ENCODE assay signal across 9 cellular contexts in the genomic region with DNA sequence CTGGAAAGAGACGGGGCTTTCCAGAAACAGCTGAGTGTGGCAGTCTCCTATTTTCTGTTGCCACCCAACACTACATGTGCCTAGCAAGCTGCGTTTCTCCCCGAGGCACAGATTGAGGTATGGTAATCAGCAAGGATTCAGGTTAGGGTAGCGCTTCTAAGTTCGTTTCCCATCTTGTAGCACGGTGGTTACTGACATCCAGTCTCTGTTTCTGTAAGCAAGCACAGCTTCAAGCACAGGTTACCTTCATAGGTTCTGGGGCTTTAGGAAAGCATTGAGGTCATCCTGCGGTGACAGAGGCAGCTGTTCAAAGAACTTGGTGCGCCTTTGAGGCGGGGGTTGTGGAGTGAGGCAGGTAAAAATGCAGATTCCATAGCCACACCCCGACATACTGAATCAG. TPM values are rescaled to one million over a fixed set of nuclear protein-coding genes. Genes with fewer than 3 reads are reported as not detected.
DNase-seq lines count a peak whose midpoint lies in the region; ATAC-seq and TF ChIP-seq lines count a peak whose summit lies in the region.
"Not testable (repeated sequence)": the region's sequence is repeated elsewhere in the genome, so short reads cannot be mapped to it uniquely, and the experiment has no call there.
"Had no signal": no experiment of that assay in that cellular context is flagged by ENCODE, and none has a peak within 500 bp of the region (broad histone marks: within the 10 kb centered on the region; RNA-seq: fewer than 3 reads in every experiment).

No MANE protein-coding gene starts in this region.

- intact Hi-C loops in PC-9 (cut with micrococcal nuclease; ENCODE audit: unreplicated experiment): loop anchor here (1.0 kb wide), 2 partner anchors 35 to 529 kb away; partner anchors contain the start of gene FAM111A
- intact Hi-C loops in activated T-helper 1 cell treated with anti-CD3 and anti-CD28 coated beads, Interleukin-12 subunit alpha, Interleukin-12 subunit beta, Interleukin-2, Interleukin-4 antibody, amounts not matched to agents 30 ng/mL and 10 ng/mL and 1 ng/mL, durations not matched to agents 14 hours and 24 hours and 36 hours (cut with micrococcal nuclease): loop anchor here (1.0 to 10.0 kb wide), 7 partner anchors 29 to 561 kb away; partner anchors contain the start of genes FAM111A and PATL1

- TF ChIP-seq POLR2A in upper lobe of left lung (IDR thresholded peaks at IDR 0.05): not testable (repeated sequence)

- H3K27me3 ChIP-seq in H7 (ENCODE audit: control insufficient read depth, insufficient read depth, low read length): peaks cover 16% of the 10 kb centered on the region
- not testable (repeated sequence) for H3K27me3 ChIP-seq in PC-9 (ENCODE audit: insufficient read depth, low read depth); upper lobe of left lung

- not testable (repeated sequence) for TF ChIP-seq EP300 in upper lobe of left lung (IDR thresholded peaks at IDR 0.05)

- H3K79me2 ChIP-seq in PC-9 (ENCODE audit: low read depth): not testable (repeated sequence)

- not testable (repeated sequence) for H3K36me3 ChIP-seq in H7 (replicated peaks; ENCODE audit: control insufficient read depth, insufficient read depth, low read length); PC-9 (ENCODE audit: low read depth); upper lobe of left lung

- 28 to 31% methylated on average over 10 of the region's 10 CpGs for WGBS in upper lobe of left lung, 2 donors

- H3K4me3 Mint-ChIP-seq in activated T-helper 1 cell treated with anti-CD3 and anti-CD28 coated beads, Interleukin-12 subunit alpha, Interleukin-12 subunit beta, Interleukin-2, Interleukin-4 antibody, amounts not matched to agents 30 ng/mL and 10 ng/mL and 1 ng/mL, durations not matched to agents 14 hours and 24 hours and 36 hours: peak overlapping the region; percentile 93
- H3K4me3 Mint-ChIP-seq in naive B cell: peak overlapping the region; percentile 87 to 99 (median 95)

- H3K4me3 ChIP-seq in H7 (ENCODE audit: insufficient read depth, low read depth, low read length) (peak overlapping the region; percentile 45), PC-9 (peak overlapping the region; percentile 60), epithelial cell of proximal tubule (ENCODE audit: low read depth, low read length) (peak overlapping the region; percentile 63), upper lobe of left lung (peak overlapping the region in 3 of 4 donors; percentile 46 to 62 (median 60))

- peak overlapping the region; percentile 71; the same call in 1 of the 2 replicates for H2AFZ ChIP-seq in PC-9

- not testable (repeated sequence) for H3K27me3 Mint-ChIP-seq in activated T-helper 1 cell treated with anti-CD3 and anti-CD28 coated beads, Interleukin-12 subunit alpha, Interleukin-12 subunit beta, Interleukin-2, Interleukin-4 antibody, amounts not matched to agents 30 ng/mL and 10 ng/mL and 1 ng/mL, durations not matched to agents 14 hours and 24 hours and 36 hours (ENCODE audit: insufficient read depth); naive B cell

- not testable (repeated sequence) for H3K4me1 ChIP-seq in PC-9 (replicated peaks; ENCODE audit: insufficient read depth)
- H3K4me1 ChIP-seq in upper lobe of left lung: peaks cover 5 to 16% (median 13%) of the 10 kb centered on the region in 4 donors

- H3K4me2 ChIP-seq in PC-9: peak overlapping the region; percentile 83

- peak overlapping the region; percentile 82 for H3K27ac Mint-ChIP-seq in activated T-helper 1 cell treated with anti-CD3 and anti-CD28 coated beads, Interleukin-12 subunit alpha, Interleukin-12 subunit beta, Interleukin-2, Interleukin-4 antibody, amounts not matched to agents 30 ng/mL and 10 ng/mL and 1 ng/mL, durations not matched to agents 14 hours and 24 hours and 36 hours
- peak overlapping the region in 5 of 6 donors; percentile 51 to 95 (median 88) for H3K27ac Mint-ChIP-seq in naive B cell

- not testable (repeated sequence) for H3F3A ChIP-seq in PC-9 (ENCODE audit: insufficient read depth, low read depth)

- H4K20me1 ChIP-seq in PC-9 (ENCODE audit: insufficient read depth): not testable (repeated sequence)

- not testable (repeated sequence) for DNase-seq in H7; epithelial cell of proximal tubule (ENCODE audit: low read depth); upper lobe of left lung
- peak in 1 of 2 experiments; percentile 4 for DNase-seq in PC-9
- DNase-seq in activated T-helper 1 cell treated with anti-CD3 and anti-CD28 coated beads, Interleukin-12 subunit alpha, Interleukin-12 subunit beta, Interleukin-2, Interleukin-4 antibody, amounts not matched to agents 30 ng/mL and 10 ng/mL and 1 ng/mL, durations not matched to agents 14 hours and 24 hours and 36 hours (ENCODE audit: low spot score): peak; percentile 17
- DNase-seq in naive B cell: peak; percentile 26

- peaks cover 77% of the 10 kb centered on the region for H3K4me1 Mint-ChIP-seq in activated T-helper 1 cell treated with anti-CD3 and anti-CD28 coated beads, Interleukin-12 subunit alpha, Interleukin-12 subunit beta, Interleukin-2, Interleukin-4 antibody, amounts not matched to agents 30 ng/mL and 10 ng/mL and 1 ng/mL, durations not matched to agents 14 hours and 24 hours and 36 hours (ENCODE audit: low read depth)
- H3K4me1 Mint-ChIP-seq in naive B cell: peaks cover 63 to 75% (median 67%) of the 10 kb centered on the region in 3 donors

- BruUV-seq in PC-9 (replicated peaks; lab: Mats Ljungman, UMichigan): not testable (repeated sequence)

- not testable (repeated sequence) for H3K9me3 ChIP-seq in PC-9 (ENCODE audit: insufficient read depth, low read depth); upper lobe of left lung

- H3K9me2 ChIP-seq in PC-9 (ENCODE audit: insufficient read depth): not testable (repeated sequence)

- not testable (repeated sequence) for H3K27ac ChIP-seq in PC-9, upper lobe of left lung

- CTCF ChIA-PET in PC-9 (lab: Charles Lee): interaction anchor here (0.6 to 1.1 kb wide), 3 partner anchors 37 to 1798 kb away, joined by 3 to 4 read pairs (median 4); no protein-coding TSS in a partner anchor

- TF ChIP-seq CTCF in PC-9 (conservative IDR thresholded peaks at IDR 0.05); epithelial cell of proximal tubule (conservative IDR thresholded peaks at IDR 0.05; ENCODE audit: low read depth, low read length); upper lobe of left lung (IDR thresholded peaks at IDR 0.05): not testable (repeated sequence)

- peaks cover 16% of the 10 kb centered on the region for H3K36me3 Mint-ChIP-seq in activated T-helper 1 cell treated with anti-CD3 and anti-CD28 coated beads, Interleukin-12 subunit alpha, Interleukin-12 subunit beta, Interleukin-2, Interleukin-4 antibody, amounts not matched to agents 30 ng/mL and 10 ng/mL and 1 ng/mL, durations not matched to agents 14 hours and 24 hours and 36 hours (ENCODE audit: low read depth)
- H3K36me3 Mint-ChIP-seq in naive B cell: not testable (repeated sequence)

- not testable (repeated sequence) for H3K9me3 Mint-ChIP-seq in activated T-helper 1 cell treated with anti-CD3 and anti-CD28 coated beads, Interleukin-12 subunit alpha, Interleukin-12 subunit beta, Interleukin-2, Interleukin-4 antibody, amounts not matched to agents 30 ng/mL and 10 ng/mL and 1 ng/mL, durations not matched to agents 14 hours and 24 hours and 36 hours; naive B cell

- POLR2A ChIA-PET in PC-9 (lab: Charles Lee; ENCODE audit: unreplicated experiment): interaction anchor here (0.7 kb wide), 1 partner anchor 1969 kb away, joined by 11 read pairs; no protein-coding TSS in a partner anchor

- ATAC-seq in GM18502 (IDR thresholded peaks at IDR 0.05; ENCODE audit: poor library complexity, unreplicated experiment): peak; percentile 37
- peak; percentile 33 for ATAC-seq in HG03571 (IDR thresholded peaks at IDR 0.05; ENCODE audit: unreplicated experiment)
- peak; percentile 21 to 24 for ATAC-seq in naive B cell (ENCODE audit: low read depth in 2 of 2)
- not testable (repeated sequence) for ATAC-seq in upper lobe of left lung (ENCODE audit: low FRiP score in 2 of 2)

RNA-seq across cellular contexts. Expression of gene FAM111B, which starts 0.7 kb away (rescaled TPM):
- 10.8 and 13.5 TPM in 2 replicates for total RNA-seq in H7 (2014; rRNA removed; shearing (Covaris generic))
- total RNA-seq in PC-9 (2021): 8.5 and 12.0 TPM in 2 replicates
- 54.9 and 57.3 TPM in 2 replicates for total RNA-seq in activated T-helper 1 cell treated with anti-CD3 and anti-CD28 coated beads, Interleukin-12 subunit alpha, Interleukin-12 subunit beta, Interleukin-2, Interleukin-4 antibody, amounts not matched to agents 30 ng/mL and 10 ng/mL and 1 ng/mL, durations not matched to agents 14 hours and 24 hours and 36 hours
- 16.5 and 17.4 TPM in 2 replicates for total RNA-seq in epithelial cell of proximal tubule
- 10 to 100 TPM in 5 of 6 donors, 1 to 10 TPM in 1; 9.4 to 69.2 (median 10.4) TPM for polyA plus RNA-seq in naive B cell (ENCODE audit: low read depth in 6 of 6)
- 1 to 10 TPM in 4 of 6 donors, under 1 TPM in 1, not detected in 1; 0.92 to 5.0 (median 2.4) TPM for total RNA-seq in upper lobe of left lung

RNA-seq across cellular contexts. Expression of gene GLYATL1B, which starts 21.6 kb away (rescaled TPM):
- not detected in 2 replicates for total RNA-seq in H7 (2014; rRNA removed; shearing (Covaris generic))
- total RNA-seq in PC-9 (2021): not detected in 2 replicates
- not detected in 2 replicates for total RNA-seq in activated T-helper 1 cell treated with anti-CD3 and anti-CD28 coated beads, Interleukin-12 subunit alpha, Interleukin-12 subunit beta, Interleukin-2, Interleukin-4 antibody, amounts not matched to agents 30 ng/mL and 10 ng/mL and 1 ng/mL, durations not matched to agents 14 hours and 24 hours and 36 hours
- total RNA-seq in epithelial cell of proximal tubule: not detected in 2 replicates
- 1 to 10 TPM in 4 of 6 donors, under 1 TPM in 1, not detected in 1; 0.52 to 2.4 (median 1.6) TPM for polyA plus RNA-seq in naive B cell (ENCODE audit: low read depth in 6 of 6)
- not detected for total RNA-seq in upper lobe of left lung
- total RNA-seq: lung had no signal
- polyA plus RNA-seq: lung had no signal

RNA-seq across cellular contexts. Expression of gene FAM111A, which starts 34.9 kb away (rescaled TPM):
- 9.2 and 11.0 TPM in 2 replicates for total RNA-seq in H7 (2014; rRNA removed; shearing (Covaris generic))
- total RNA-seq in PC-9 (2021) (57.8 and 95.3 TPM in 2 replicates), epithelial cell of proximal tubule (36.8 and 44.7 TPM in 2 replicates), upper lobe of left lung (10 to 100 TPM; 29.9 to 78.6 (median 53.8) TPM)
- total RNA-seq in activated T-helper 1 cell treated with anti-CD3 and anti-CD28 coated beads, Interleukin-12 subunit alpha, Interleukin-12 subunit beta, Interleukin-2, Interleukin-4 antibody, amounts not matched to agents 30 ng/mL and 10 ng/mL and 1 ng/mL, durations not matched to agents 14 hours and 24 hours and 36 hours: 64.8 and 66.4 TPM in 2 replicates
- 10 to 100 TPM; 32.9 to 61.6 (median 44.7) TPM for polyA plus RNA-seq in naive B cell (ENCODE audit: low read depth in 6 of 6)
